Comparison of ENCODE assay signal across 35 cellular contexts in the genomic region with DNA sequence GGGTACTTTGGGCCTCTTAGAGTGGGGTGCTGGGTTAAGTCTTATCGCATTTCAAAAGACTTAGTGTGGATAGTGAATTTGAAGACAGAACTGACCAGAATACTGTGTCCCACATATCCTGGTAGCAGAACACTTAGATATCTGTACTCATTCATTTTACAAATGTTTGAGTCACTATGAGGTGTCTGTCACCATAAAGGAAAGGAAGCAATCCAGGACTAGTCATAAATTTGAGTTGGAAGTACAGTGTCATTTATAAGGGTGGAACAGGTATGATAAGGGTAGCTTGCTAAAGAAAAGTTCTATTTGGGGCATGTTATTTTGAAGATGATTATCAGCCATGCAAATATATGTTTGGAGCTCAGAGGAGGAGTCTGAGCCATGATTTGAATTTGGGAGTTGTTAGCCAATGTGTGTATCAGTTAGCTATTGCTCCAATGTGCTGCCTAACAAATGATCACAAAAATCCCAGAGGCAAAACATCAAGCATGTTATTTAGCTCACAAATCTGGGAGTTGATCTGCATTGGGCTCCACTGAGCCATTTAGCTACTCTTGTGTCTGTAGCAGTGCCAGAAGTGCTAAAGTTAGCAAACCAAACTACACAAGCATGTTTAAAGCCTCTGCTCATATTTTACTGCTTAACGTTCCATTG. TPM values are rescaled to one million over a fixed set of nuclear protein-coding genes. Genes with fewer than 3 reads are reported as not detected.
"Had no signal": no experiment of that assay in that cellular context is flagged by ENCODE, and none has a peak within 500 bp of the region (broad histone marks: within the 10 kb centered on the region; RNA-seq: fewer than 3 reads in every experiment).

No MANE protein-coding gene starts in this region.

- H3K27me3 Mint-ChIP-seq: activated B cell treated with CpG ODN at 0.5 μM for 24 hours; activated CD4-positive, alpha-beta memory T cell treated with anti-CD3 and anti-CD28 coated beads, Interleukin-2, amount 10 ng/mL, durations not matched to agents 7 days and 5 days; activated CD8-positive, alpha-beta memory T cell treated with anti-CD3 and anti-CD28 coated beads, Interleukin-2, amount 10 ng/mL, durations not matched to agents 7 days and 5 days; activated naive CD8-positive, alpha-beta T cell treated with anti-CD3 and anti-CD28 coated beads, Interleukin-2, amount 10 ng/mL, durations not matched to agents 7 days and 5 days had no signal

- H3K27me3 ChIP-seq: adrenal gland, body of pancreas, breast epithelium, MG63 had no signal

- H2AFZ ChIP-seq: PC-9 had no signal

- H3K4me1 ChIP-seq: adrenal gland, body of pancreas, breast epithelium had no signal

- H3K27ac ChIP-seq: adrenal gland, body of pancreas, breast epithelium, PC-9, VCaP had no signal

- DNase-seq: activated B cell treated with CpG ODN at 0.5 μM for 24 hours; activated CD4-positive, alpha-beta memory T cell treated with anti-CD3 and anti-CD28 coated beads, Interleukin-2, amount 10 ng/mL, durations not matched to agents 7 days and 5 days; activated CD4-positive, alpha-beta T cell treated with anti-CD3 and anti-CD28 coated beads for 1 hour; activated CD4-positive, alpha-beta T cell treated with anti-CD3 and anti-CD28 coated beads for 48 hours; activated CD8-positive, alpha-beta memory T cell treated with anti-CD3 and anti-CD28 coated beads for 24 hours; activated CD8-positive, alpha-beta memory T cell treated with anti-CD3 and anti-CD28 coated beads, Interleukin-2, amount 10 ng/mL, durations not matched to agents 7 days and 5 days; activated CD8-positive, alpha-beta memory T cell treated with anti-CD3 and anti-CD28 coated beads, Interleukin-2, amount 50 U/mL, for 48 hours; activated effector memory CD4-positive, alpha-beta T cell treated with Interleukin-2 at 50 U/mL for 16 hours; activated naive CD4-positive, alpha-beta T cell treated with anti-CD3 and anti-CD28 coated beads, Interleukin-2, amount 50 U/mL, for 16 hours; activated naive CD8-positive, alpha-beta T cell treated with anti-CD3 and anti-CD28 coated beads, Interleukin-2, amount 10 ng/mL, durations not matched to agents 7 days and 5 days; activated T-cell treated with anti-CD3 and anti-CD28 coated beads, Interleukin-2, amount 50 U/mL, for 48 hours; adrenal gland; body of pancreas; MG63; NCI-H1048; NCI-H1105 treated with DMSO at 0.1 percent for 48 hours; NCI-H1436; NCI-H1694 treated with DMSO at 0.1 percent for 48 hours; NCI-H2029; NCI-H2171; NCI-H510A; NCI-H526; NCI-H748 treated with DMSO at 0.1 percent for 48 hours; NK-92 treated with Interleukin-12 subunit alpha and Interleukin-12 subunit beta, amount 100 ng/mL, for 24 hours; PC-9; Right ventricle myocardium superior; SW 1271; T-helper 1 cell; T-helper 2 cell; T-helper 9 cell had no signal

- H3K4me3 ChIP-seq: adrenal gland, body of pancreas, breast epithelium, MG63, PC-9 had no signal

- H3K4me3 Mint-ChIP-seq: activated B cell treated with CpG ODN at 0.5 μM for 24 hours; activated CD4-positive, alpha-beta memory T cell treated with anti-CD3 and anti-CD28 coated beads, Interleukin-2, amount 10 ng/mL, durations not matched to agents 7 days and 5 days; activated CD8-positive, alpha-beta memory T cell treated with anti-CD3 and anti-CD28 coated beads, Interleukin-2, amount 10 ng/mL, durations not matched to agents 7 days and 5 days; activated naive CD8-positive, alpha-beta T cell treated with anti-CD3 and anti-CD28 coated beads, Interleukin-2, amount 10 ng/mL, durations not matched to agents 7 days and 5 days had no signal

- H3K4me1 Mint-ChIP-seq: activated B cell treated with CpG ODN at 0.5 μM for 24 hours; activated CD4-positive, alpha-beta memory T cell treated with anti-CD3 and anti-CD28 coated beads, Interleukin-2, amount 10 ng/mL, durations not matched to agents 7 days and 5 days; activated CD8-positive, alpha-beta memory T cell treated with anti-CD3 and anti-CD28 coated beads, Interleukin-2, amount 10 ng/mL, durations not matched to agents 7 days and 5 days; activated naive CD8-positive, alpha-beta T cell treated with anti-CD3 and anti-CD28 coated beads, Interleukin-2, amount 10 ng/mL, durations not matched to agents 7 days and 5 days had no signal

- H3K4me2 ChIP-seq: PC-9 had no signal

- H3K27ac Mint-ChIP-seq: activated B cell treated with CpG ODN at 0.5 μM for 24 hours; activated CD4-positive, alpha-beta memory T cell treated with anti-CD3 and anti-CD28 coated beads, Interleukin-2, amount 10 ng/mL, durations not matched to agents 7 days and 5 days; activated CD8-positive, alpha-beta memory T cell treated with anti-CD3 and anti-CD28 coated beads, Interleukin-2, amount 10 ng/mL, durations not matched to agents 7 days and 5 days; activated naive CD8-positive, alpha-beta T cell treated with anti-CD3 and anti-CD28 coated beads, Interleukin-2, amount 10 ng/mL, durations not matched to agents 7 days and 5 days had no signal

- H3K36me3 ChIP-seq: breast epithelium had no signal

- ATAC-seq: activated CD8-positive, alpha-beta memory T cell treated with anti-CD3 and anti-CD28 coated beads, Interleukin-2, amount 10 ng/mL, durations not matched to agents 7 days and 5 days; body of pancreas had no signal

- FAIRE-seq: astrocyte, RCC 7860 had no signal

RNA-seq across cellular contexts. Expression of a gene that starts 38.6 kb away (rescaled TPM):
- total RNA-seq: activated B cell treated with CpG ODN at 0.5 μM for 24 hours; activated CD4-positive, alpha-beta memory T cell treated with anti-CD3 and anti-CD28 coated beads, Interleukin-2, amount 10 ng/mL, durations not matched to agents 7 days and 5 days; activated CD8-positive, alpha-beta memory T cell treated with anti-CD3 and anti-CD28 coated beads, Interleukin-2, amount 10 ng/mL, durations not matched to agents 7 days and 5 days; activated naive CD8-positive, alpha-beta T cell treated with anti-CD3 and anti-CD28 coated beads, Interleukin-2, amount 10 ng/mL, durations not matched to agents 7 days and 5 days; adrenal gland; astrocyte; body of pancreas; breast epithelium; cardiac septum; PC-9; Right ventricle myocardium superior had no signal
- polyA plus RNA-seq: adrenal gland had no signal
